7 cellular contexts compared by ENCODE assay signal in the genomic region with DNA sequence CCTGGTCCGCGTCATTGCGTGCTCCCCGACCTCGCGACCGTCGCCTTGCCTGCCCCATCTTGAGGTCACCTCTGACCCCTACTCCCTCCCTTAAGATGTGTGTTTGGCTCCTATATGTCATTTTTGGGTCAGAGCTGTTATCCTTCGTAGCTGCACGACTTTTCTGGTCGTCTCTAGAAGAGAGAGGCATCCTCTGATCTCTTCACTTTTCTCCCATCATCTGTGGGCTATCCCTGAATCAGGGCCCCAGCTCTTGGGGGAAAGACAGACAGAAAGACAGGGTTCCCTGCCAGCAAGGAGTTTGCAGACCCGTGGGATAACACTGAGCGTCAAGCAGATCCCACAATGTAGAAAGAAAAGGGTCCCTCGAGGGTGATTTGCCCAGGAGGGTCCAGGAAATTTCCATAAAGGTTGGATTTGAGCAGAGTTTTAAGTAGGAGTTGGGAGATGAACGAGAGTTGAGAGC. TPM values are rescaled to one million over a fixed set of nuclear protein-coding genes. Genes with fewer than 3 reads are reported as not detected.
DNase-seq lines count a peak whose midpoint lies in the region; ATAC-seq and TF ChIP-seq lines count a peak whose summit lies in the region.

No MANE protein-coding gene starts in this region.

- TF ChIP-seq CTCF in HFF-Myc (IDR thresholded peaks at IDR 0.05; ENCODE audit: low read depth, low read length, missing control alignments) = no peak

- peak overlapping the region; percentile 93 for H3K4me3 ChIP-seq in HFF-Myc (replicated peaks; ENCODE audit: low read depth, low read length)
- peak overlapping the region; percentile 80 for H3K4me3 ChIP-seq in iPS-20b (ENCODE audit: low read length)
- H3K4me3 ChIP-seq in stomach smooth muscle (ENCODE audit: low read length in 2 of 2) = peak overlapping the region; percentile 98 to 100

- peaks cover 19% of the 10 kb centered on the region for H3K36me3 Mint-ChIP-seq in activated T-helper 2 cell treated with anti-CD3 and anti-CD28 coated beads, Interferon-gamma antibody, Interleukin-2, Interleukin-4, amounts not matched to agents 10 μg/mL and 5 μg/mL and 100 μg/mL, durations not matched to agents 14 hours and 24 hours and 36 hours (ENCODE audit: low read depth)

- H3K36me3 ChIP-seq in iPS-20b (ENCODE audit: insufficient read depth, low read depth, low read length) = no peaks in the 10 kb centered on the region
- H3K36me3 ChIP-seq in stomach smooth muscle (ENCODE audit: control insufficient read depth in 2 of 2, insufficient read depth in 2 of 2, low read length in 2 of 2) = no peaks in the 10 kb centered on the region

- peaks cover 23% of the 10 kb centered on the region for H3K4me1 Mint-ChIP-seq in activated T-helper 2 cell treated with anti-CD3 and anti-CD28 coated beads, Interferon-gamma antibody, Interleukin-2, Interleukin-4, amounts not matched to agents 10 μg/mL and 5 μg/mL and 100 μg/mL, durations not matched to agents 14 hours and 24 hours and 36 hours (ENCODE audit: low read depth)

- H3K9me3 Mint-ChIP-seq in activated T-helper 2 cell treated with anti-CD3 and anti-CD28 coated beads, Interferon-gamma antibody, Interleukin-2, Interleukin-4, amounts not matched to agents 10 μg/mL and 5 μg/mL and 100 μg/mL, durations not matched to agents 14 hours and 24 hours and 36 hours = no peaks in the 10 kb centered on the region

- peaks cover 19% of the 10 kb centered on the region for H3K27me3 Mint-ChIP-seq in activated T-helper 2 cell treated with anti-CD3 and anti-CD28 coated beads, Interferon-gamma antibody, Interleukin-2, Interleukin-4, amounts not matched to agents 10 μg/mL and 5 μg/mL and 100 μg/mL, durations not matched to agents 14 hours and 24 hours and 36 hours (ENCODE audit: low read depth)

- H3K27ac Mint-ChIP-seq in activated T-helper 2 cell treated with anti-CD3 and anti-CD28 coated beads, Interferon-gamma antibody, Interleukin-2, Interleukin-4, amounts not matched to agents 10 μg/mL and 5 μg/mL and 100 μg/mL, durations not matched to agents 14 hours and 24 hours and 36 hours = peak overlapping the region; percentile 91

- intact Hi-C loops in activated T-helper 2 cell treated with anti-CD3 and anti-CD28 coated beads, Interferon-gamma antibody, Interleukin-2, Interleukin-4, amounts not matched to agents 10 μg/mL and 5 μg/mL and 100 μg/mL, durations not matched to agents 14 hours and 24 hours and 36 hours (cut with micrococcal nuclease) = loop anchor here (2.0 to 5.0 kb wide), 5 partner anchors 210 to 604 kb away; partner anchors contain the start of genes C6orf120, DYNLT2, ERMARD and PDCD2

- H3K4me1 ChIP-seq in iPS-20b (ENCODE audit: insufficient read depth, low read length) (peaks cover 3% of the 10 kb centered on the region; the same call in 1 of the 2 replicates), stomach smooth muscle (ENCODE audit: control insufficient read depth, insufficient read depth, low read length) (peaks cover 27% of the 10 kb centered on the region)

- peak overlapping the region; percentile 95 for H3K4me3 Mint-ChIP-seq in activated T-helper 2 cell treated with anti-CD3 and anti-CD28 coated beads, Interferon-gamma antibody, Interleukin-2, Interleukin-4, amounts not matched to agents 10 μg/mL and 5 μg/mL and 100 μg/mL, durations not matched to agents 14 hours and 24 hours and 36 hours (ENCODE audit: low read depth)

- H3K9ac ChIP-seq in iPS-20b (ENCODE audit: low read depth, low read length) (peak overlapping the region; percentile 68; the same call in 1 of the 2 replicates), stomach smooth muscle (ENCODE audit: low read length in 2 of 2) (peak overlapping the region; percentile 99)

- peaks cover 35% of the 10 kb centered on the region for H3K27me3 ChIP-seq in iPS-20b (ENCODE audit: insufficient read depth, low read length)
- no peaks in the 10 kb centered on the region for H3K27me3 ChIP-seq in stomach smooth muscle (ENCODE audit: control insufficient read depth in 1 of 2, insufficient read depth in 2 of 2, low read length in 2 of 2)

- H3K27ac ChIP-seq in iPS-20b (ENCODE audit: low read length) = no peak overlapping the region
- H3K27ac ChIP-seq in stomach smooth muscle (ENCODE audit: low read length) = peak overlapping the region; percentile 85

- DNase-seq in HFF-Myc (ENCODE audit: extremely low read depth, low read depth) (no peak), HuH-7 (ENCODE audit: low spot score) (no peak), CD1c-positive myeloid dendritic cell (ENCODE audit: extremely low spot score) (no peak)
- DNase-seq in activated T-helper 2 cell treated with anti-CD3 and anti-CD28 coated beads, Interferon-gamma antibody, Interleukin-2, Interleukin-4, amounts not matched to agents 10 μg/mL and 5 μg/mL and 100 μg/mL, durations not matched to agents 14 hours and 24 hours and 36 hours (ENCODE audit: low spot score) = no peak

- H3K9me3 ChIP-seq in iPS-20b (ENCODE audit: insufficient read depth, low read depth, low read length) (peaks cover 31% of the 10 kb centered on the region), stomach smooth muscle (ENCODE audit: control insufficient read depth in 2 of 2, low read length in 2 of 2) (no peaks in the 10 kb centered on the region)

- no peak for ATAC-seq in HG03135 (IDR thresholded peaks at IDR 0.05; ENCODE audit: unreplicated experiment)

RNA-seq across cellular contexts. Expression of gene FAM120B, which starts 0.6 kb away (rescaled TPM):
- total RNA-seq in activated T-helper 2 cell treated with anti-CD3 and anti-CD28 coated beads, Interferon-gamma antibody, Interleukin-2, Interleukin-4, amounts not matched to agents 10 μg/mL and 5 μg/mL and 100 μg/mL, durations not matched to agents 14 hours and 24 hours and 36 hours = 19.6 and 21.8 TPM in 2 replicates

RNA-seq across cellular contexts. Expression of gene DLL1, which starts 16.2 kb away (rescaled TPM):
- total RNA-seq in activated T-helper 2 cell treated with anti-CD3 and anti-CD28 coated beads, Interferon-gamma antibody, Interleukin-2, Interleukin-4, amounts not matched to agents 10 μg/mL and 5 μg/mL and 100 μg/mL, durations not matched to agents 14 hours and 24 hours and 36 hours = not detected in 2 replicates
